1 cellular context compared by ENCODE assay signal in the genomic region with DNA sequence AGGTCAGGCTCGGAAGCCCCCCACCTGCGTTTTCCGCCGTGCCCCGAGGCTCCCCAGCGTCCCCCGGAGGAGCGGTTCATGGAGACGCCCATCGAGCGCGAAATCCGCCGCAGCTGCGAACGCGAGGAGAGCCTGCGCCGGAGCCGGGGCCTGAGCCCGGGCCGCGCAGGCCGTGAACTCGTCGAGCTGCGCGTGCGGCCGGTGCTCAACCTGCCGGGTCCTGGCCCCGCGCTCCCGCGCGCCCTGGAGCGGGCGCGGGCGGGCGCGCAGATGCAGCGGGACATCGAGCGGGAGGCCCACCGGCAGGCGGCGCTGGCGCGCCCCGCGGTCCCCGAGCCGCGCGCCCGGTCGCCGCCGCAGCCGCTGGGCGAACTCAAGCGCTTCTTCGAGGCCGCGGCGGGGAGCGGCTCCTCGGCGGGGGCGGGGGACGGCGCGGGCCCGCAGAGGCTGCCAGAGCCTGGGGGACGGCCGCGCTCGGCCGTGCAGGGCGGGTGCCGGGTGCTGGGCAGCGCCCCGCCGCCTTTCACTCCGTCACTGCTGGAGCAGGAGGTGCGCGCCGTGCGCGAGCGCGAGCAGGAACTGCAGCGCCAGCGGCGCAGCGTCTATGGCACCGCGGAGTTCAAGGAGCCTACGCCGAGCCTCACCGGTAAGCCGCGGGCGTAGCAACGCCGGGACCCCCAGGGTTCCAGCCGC.
TF ChIP-seq lines count a peak whose summit lies in the region.

No MANE protein-coding gene starts in this region.

TF ChIP-seq in K562, 482 proteins besides CTCF, POLR2A, EP300 and RAD21 (continues in another document):
- TF ChIP-seq NR4A1 (CRISPR knock-in tag; IDR thresholded peaks at IDR 0.05) (no peak), NR4A1 (tag; IDR thresholded peaks at IDR 0.05) (peak; percentile 26; the same call in 1 of the 2 replicates), ZNF589 (CRISPR knock-in tag; IDR thresholded peaks at IDR 0.05; ENCODE audit: low read depth) (no peak), NCOR1 (IDR thresholded peaks at IDR 0.05) (no peak), MAFG (tag; conservative IDR thresholded peaks at IDR 0.05) (no peak), GABPB1 (CRISPR knock-in tag; IDR thresholded peaks at IDR 0.05) (no peak), ZBTB1 (CRISPR knock-in tag; IDR thresholded peaks at IDR 0.05; ENCODE audit: borderline replicate concordance, low read depth) (peak; percentile 75; the same call in 1 of the 2 replicates), ZFP36 (IDR thresholded peaks at IDR 0.05; ENCODE audit: low read depth, low read length, partially characterized antibody) (no peak), LCOR (CRISPR knock-in tag; IDR thresholded peaks at IDR 0.05) (no peak), RBBP5 (IDR thresholded peaks at IDR 0.05; ENCODE audit: borderline replicate concordance, insufficient read depth, low read length, poor library complexity, severe bottlenecking) (peak; percentile 44), GABPA (tag; conservative IDR thresholded peaks at IDR 0.05; ENCODE audit: low read depth) (0 out of 2 replicates have a peak, but pooled peaks have one; percentile 19), ZBTB7A (IDR thresholded peaks at IDR 0.05; ENCODE audit: borderline replicate concordance, control insufficient read depth, low read depth, low read length) (peak; percentile 76; the same call in 1 of the 2 replicates), ZNF583 (CRISPR knock-in tag; IDR thresholded peaks at IDR 0.05) (no peak), CXXC5 (CRISPR knock-in tag; IDR thresholded peaks at IDR 0.05) (peak; percentile 92), MBD1 (CRISPR knock-in tag; IDR thresholded peaks at IDR 0.05) (no peak), RBM34 (IDR thresholded peaks at IDR 0.05; ENCODE audit: borderline replicate concordance, insufficient read depth, low read length) (no peak), TAF15 (IDR thresholded peaks at IDR 0.05; ENCODE audit: low read depth, low read length) (no peak; the same call in 1 of the 2 replicates), ESRRB (CRISPR knock-in tag; IDR thresholded peaks at IDR 0.05; ENCODE audit: borderline replicate concordance) (no peak), TGIF2 (CRISPR knock-in tag; IDR thresholded peaks at IDR 0.05) (no peak), L3MBTL2 (IDR thresholded peaks at IDR 0.05) (peak; percentile 89), HEY1 (CRISPR knock-in tag; IDR thresholded peaks at IDR 0.05; ENCODE audit: borderline replicate concordance) (no peak), ZSCAN29 (IDR thresholded peaks at IDR 0.05) (no peak), SMAD4 (CRISPR knock-in tag; conservative IDR thresholded peaks at IDR 0.05) (peak; percentile 83), BCOR (IDR thresholded peaks at IDR 0.05) (no peak), ZNF239 (CRISPR knock-in tag; IDR thresholded peaks at IDR 0.05) (no peak), ZSCAN32 (CRISPR knock-in tag; IDR thresholded peaks at IDR 0.05) (no peak), FOXP1 (CRISPR knock-in tag; IDR thresholded peaks at IDR 0.05) (0 out of 2 replicates have a peak, but pooled peaks have one; percentile 10), BACH1 (tag; IDR thresholded peaks at IDR 0.05) (no peak), RCOR1 (IDR thresholded peaks at IDR 0.05; ENCODE audit: borderline replicate concordance in 1 of 2, low read depth in 2 of 2, low read length in 2 of 2) (peak in 1 of 2 experiments; percentile 2; a peak in 1 of 4 replicates), ZNF384 (IDR thresholded peaks at IDR 0.05; ENCODE audit: low read depth, low read length) (no peak), FOXO4 (CRISPR knock-in tag; IDR thresholded peaks at IDR 0.05) (no peak), MAZ (CRISPR knock-in tag; conservative IDR thresholded peaks at IDR 0.05 in 1 of 2, IDR thresholded peaks at IDR 0.05 in 1 of 2) (peak; percentile 16 to 71; a peak in 1 of 4 replicates), SMC3 (conservative IDR thresholded peaks at IDR 0.05; ENCODE audit: insufficient read depth, low read depth, low read length) (peak; percentile 48; the same call in 1 of the 2 replicates), XRCC3 (IDR thresholded peaks at IDR 0.05) (no peak), CREB5 (CRISPR knock-in tag; IDR thresholded peaks at IDR 0.05) (no peak), ZNF24 (IDR thresholded peaks at IDR 0.05) (peak; percentile 92), SIN3A (IDR thresholded peaks at IDR 0.05; ENCODE audit: borderline replicate concordance in 2 of 2, control insufficient read depth in 1 of 2, low read depth in 2 of 2, low read length in 2 of 2) (peak in 1 of 2 experiments; percentile 41; a peak in 2 of 4 replicates), TAF1 (IDR thresholded peaks at IDR 0.05; ENCODE audit: control insufficient read depth, extremely low read depth, insufficient read depth, low read length, severe bottlenecking) (no peak), NR2C2 (CRISPR knock-in tag; IDR thresholded peaks at IDR 0.05) (no peak), NR2C2 (tag; IDR thresholded peaks at IDR 0.05) (peak; percentile 64), ATF7 (IDR thresholded peaks at IDR 0.05) (peak; percentile 26; the same call in 1 of the 2 replicates)
- TF ChIP-seq, protein P1, sequence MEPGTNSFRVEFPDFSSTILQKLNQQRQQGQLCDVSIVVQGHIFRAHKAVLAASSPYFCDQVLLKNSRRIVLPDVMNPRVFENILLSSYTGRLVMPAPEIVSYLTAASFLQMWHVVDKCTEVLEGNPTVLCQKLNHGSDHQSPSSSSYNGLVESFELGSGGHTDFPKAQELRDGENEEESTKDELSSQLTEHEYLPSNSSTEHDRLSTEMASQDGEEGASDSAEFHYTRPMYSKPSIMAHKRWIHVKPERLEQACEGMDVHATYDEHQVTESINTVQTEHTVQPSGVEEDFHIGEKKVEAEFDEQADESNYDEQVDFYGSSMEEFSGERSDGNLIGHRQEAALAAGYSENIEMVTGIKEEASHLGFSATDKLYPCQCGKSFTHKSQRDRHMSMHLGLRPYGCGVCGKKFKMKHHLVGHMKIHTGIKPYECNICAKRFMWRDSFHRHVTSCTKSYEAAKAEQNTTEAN (CRISPR knock-in tag; IDR thresholded peaks at IDR 0.05), result no peak
- TF ChIP-seq, protein P2, sequence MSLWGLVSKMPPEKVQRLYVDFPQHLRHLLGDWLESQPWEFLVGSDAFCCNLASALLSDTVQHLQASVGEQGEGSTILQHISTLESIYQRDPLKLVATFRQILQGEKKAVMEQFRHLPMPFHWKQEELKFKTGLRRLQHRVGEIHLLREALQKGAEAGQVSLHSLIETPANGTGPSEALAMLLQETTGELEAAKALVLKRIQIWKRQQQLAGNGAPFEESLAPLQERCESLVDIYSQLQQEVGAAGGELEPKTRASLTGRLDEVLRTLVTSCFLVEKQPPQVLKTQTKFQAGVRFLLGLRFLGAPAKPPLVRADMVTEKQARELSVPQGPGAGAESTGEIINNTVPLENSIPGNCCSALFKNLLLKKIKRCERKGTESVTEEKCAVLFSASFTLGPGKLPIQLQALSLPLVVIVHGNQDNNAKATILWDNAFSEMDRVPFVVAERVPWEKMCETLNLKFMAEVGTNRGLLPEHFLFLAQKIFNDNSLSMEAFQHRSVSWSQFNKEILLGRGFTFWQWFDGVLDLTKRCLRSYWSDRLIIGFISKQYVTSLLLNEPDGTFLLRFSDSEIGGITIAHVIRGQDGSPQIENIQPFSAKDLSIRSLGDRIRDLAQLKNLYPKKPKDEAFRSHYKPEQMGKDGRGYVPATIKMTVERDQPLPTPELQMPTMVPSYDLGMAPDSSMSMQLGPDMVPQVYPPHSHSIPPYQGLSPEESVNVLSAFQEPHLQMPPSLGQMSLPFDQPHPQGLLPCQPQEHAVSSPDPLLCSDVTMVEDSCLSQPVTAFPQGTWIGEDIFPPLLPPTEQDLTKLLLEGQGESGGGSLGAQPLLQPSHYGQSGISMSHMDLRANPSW (CRISPR knock-in tag; IDR thresholded peaks at IDR 0.05), result no peak
- TF ChIP-seq, protein P3, sequence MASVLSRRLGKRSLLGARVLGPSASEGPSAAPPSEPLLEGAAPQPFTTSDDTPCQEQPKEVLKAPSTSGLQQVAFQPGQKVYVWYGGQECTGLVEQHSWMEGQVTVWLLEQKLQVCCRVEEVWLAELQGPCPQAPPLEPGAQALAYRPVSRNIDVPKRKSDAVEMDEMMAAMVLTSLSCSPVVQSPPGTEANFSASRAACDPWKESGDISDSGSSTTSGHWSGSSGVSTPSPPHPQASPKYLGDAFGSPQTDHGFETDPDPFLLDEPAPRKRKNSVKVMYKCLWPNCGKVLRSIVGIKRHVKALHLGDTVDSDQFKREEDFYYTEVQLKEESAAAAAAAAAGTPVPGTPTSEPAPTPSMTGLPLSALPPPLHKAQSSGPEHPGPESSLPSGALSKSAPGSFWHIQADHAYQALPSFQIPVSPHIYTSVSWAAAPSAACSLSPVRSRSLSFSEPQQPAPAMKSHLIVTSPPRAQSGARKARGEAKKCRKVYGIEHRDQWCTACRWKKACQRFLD (CRISPR knock-in tag; IDR thresholded peaks at IDR 0.05), result peak; percentile 62; the same call in 1 of the 2 replicates
- TF ChIP-seq, protein P4, sequence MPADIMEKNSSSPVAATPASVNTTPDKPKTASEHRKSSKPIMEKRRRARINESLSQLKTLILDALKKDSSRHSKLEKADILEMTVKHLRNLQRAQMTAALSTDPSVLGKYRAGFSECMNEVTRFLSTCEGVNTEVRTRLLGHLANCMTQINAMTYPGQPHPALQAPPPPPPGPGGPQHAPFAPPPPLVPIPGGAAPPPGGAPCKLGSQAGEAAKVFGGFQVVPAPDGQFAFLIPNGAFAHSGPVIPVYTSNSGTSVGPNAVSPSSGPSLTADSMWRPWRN (IDR thresholded peaks at IDR 0.05; ENCODE audit: low read depth), result no peak
- TF ChIP-seq, protein P5, sequence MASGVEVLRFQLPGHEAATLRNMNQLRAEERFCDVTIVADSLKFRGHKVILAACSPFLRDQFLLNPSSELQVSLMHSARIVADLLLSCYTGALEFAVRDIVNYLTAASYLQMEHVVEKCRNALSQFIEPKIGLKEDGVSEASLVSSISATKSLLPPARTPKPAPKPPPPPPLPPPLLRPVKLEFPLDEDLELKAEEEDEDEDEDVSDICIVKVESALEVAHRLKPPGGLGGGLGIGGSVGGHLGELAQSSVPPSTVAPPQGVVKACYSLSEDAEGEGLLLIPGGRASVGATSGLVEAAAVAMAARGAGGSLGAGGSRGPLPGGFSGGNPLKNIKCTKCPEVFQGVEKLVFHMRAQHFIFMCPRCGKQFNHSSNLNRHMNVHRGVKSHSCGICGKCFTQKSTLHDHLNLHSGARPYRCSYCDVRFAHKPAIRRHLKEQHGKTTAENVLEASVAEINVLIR (CRISPR knock-in tag; IDR thresholded peaks at IDR 0.05), result no peak
- TF ChIP-seq, protein P6, sequence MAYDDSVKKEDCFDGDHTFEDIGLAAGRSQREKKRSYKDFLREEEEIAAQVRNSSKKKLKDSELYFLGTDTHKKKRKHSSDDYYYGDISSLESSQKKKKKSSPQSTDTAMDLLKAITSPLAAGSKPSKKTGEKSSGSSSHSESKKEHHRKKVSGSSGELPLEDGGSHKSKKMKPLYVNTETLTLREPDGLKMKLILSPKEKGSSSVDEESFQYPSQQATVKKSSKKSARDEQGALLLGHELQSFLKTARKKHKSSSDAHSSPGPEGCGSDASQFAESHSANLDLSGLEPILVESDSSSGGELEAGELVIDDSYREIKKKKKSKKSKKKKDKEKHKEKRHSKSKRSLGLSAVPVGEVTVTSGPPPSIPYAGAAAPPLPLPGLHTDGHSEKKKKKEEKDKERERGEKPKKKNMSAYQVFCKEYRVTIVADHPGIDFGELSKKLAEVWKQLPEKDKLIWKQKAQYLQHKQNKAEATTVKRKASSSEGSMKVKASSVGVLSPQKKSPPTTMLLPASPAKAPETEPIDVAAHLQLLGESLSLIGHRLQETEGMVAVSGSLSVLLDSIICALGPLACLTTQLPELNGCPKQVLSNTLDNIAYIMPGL (CRISPR knock-in tag; IDR thresholded peaks at IDR 0.05), result no peak
- TF ChIP-seq, protein P7, sequence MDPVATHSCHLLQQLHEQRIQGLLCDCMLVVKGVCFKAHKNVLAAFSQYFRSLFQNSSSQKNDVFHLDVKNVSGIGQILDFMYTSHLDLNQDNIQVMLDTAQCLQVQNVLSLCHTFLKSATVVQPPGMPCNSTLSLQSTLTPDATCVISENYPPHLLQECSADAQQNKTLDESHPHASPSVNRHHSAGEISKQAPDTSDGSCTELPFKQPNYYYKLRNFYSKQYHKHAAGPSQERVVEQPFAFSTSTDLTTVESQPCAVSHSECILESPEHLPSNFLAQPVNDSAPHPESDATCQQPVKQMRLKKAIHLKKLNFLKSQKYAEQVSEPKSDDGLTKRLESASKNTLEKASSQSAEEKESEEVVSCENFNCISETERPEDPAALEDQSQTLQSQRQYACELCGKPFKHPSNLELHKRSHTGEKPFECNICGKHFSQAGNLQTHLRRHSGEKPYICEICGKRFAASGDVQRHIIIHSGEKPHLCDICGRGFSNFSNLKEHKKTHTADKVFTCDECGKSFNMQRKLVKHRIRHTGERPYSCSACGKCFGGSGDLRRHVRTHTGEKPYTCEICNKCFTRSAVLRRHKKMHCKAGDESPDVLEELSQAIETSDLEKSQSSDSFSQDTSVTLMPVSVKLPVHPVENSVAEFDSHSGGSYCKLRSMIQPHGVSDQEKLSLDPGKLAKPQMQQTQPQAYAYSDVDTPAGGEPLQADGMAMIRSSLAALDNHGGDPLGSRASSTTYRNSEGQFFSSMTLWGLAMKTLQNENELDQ (CRISPR knock-in tag; IDR thresholded peaks at IDR 0.05; ENCODE audit: borderline replicate concordance), result no peak
